Comparison of ENCODE assay signal across 20 cellular contexts in genomic region chr14:55650992-55651391, GRCh38.
"Had no signal": no experiment of that assay in that cellular context is flagged by ENCODE, and none has a peak within 500 bp of the region (broad histone marks: within the 10 kb centered on the region; RNA-seq: fewer than 3 reads in every experiment).

No MANE protein-coding gene starts in this region.

- H3K4me1 Mint-ChIP-seq: neural crest cell had no signal

- H3K27me3 ChIP-seq: dorsolateral prefrontal cortex, heart right ventricle, right atrium auricular region, sigmoid colon, suprapubic skin, thyroid gland had no signal

- H3K9me3 Mint-ChIP-seq: natural killer cell, neural crest cell, type B pancreatic cell had no signal

- DNase-seq: cortex of kidney; dorsolateral prefrontal cortex; effector CD8-positive, alpha-beta T cell; heart right ventricle; hypothalamus; kidney glomerular epithelial cell; mucosa of descending colon; natural killer cell; posterior cingulate gyrus; sigmoid colon; stimulated activated CD4-positive, alpha-beta T cell treated with anti-CD3 and anti-CD28 coated beads, Interleukin-2, amount 100 ng/mL, for 24 hours; stimulated activated CD4-positive, alpha-beta T cell treated with anti-CD3 and anti-CD28 coated beads, Interleukin-4, amount 100 ng/mL, for 4 hours; stimulated activated naive CD4-positive, alpha-beta T cell; thyroid gland had no signal

- H3K4me1 ChIP-seq: right atrium auricular region, sigmoid colon, suprapubic skin, thyroid gland had no signal

- ATAC-seq: esophagus mucosa, heart right ventricle, mucosa of descending colon, natural killer cell had no signal

- H3K4me3 ChIP-seq: dorsolateral prefrontal cortex, heart right ventricle, mucosa of descending colon, right atrium auricular region, sigmoid colon, skin epidermis, suprapubic skin, thyroid gland had no signal

- H3K9me3 ChIP-seq: heart right ventricle, mucosa of descending colon, right atrium auricular region, sigmoid colon, suprapubic skin, thyroid gland had no signal

- H3K27ac Mint-ChIP-seq: type B pancreatic cell had no signal

- H3K27me3 Mint-ChIP-seq: type B pancreatic cell had no signal

- H3K4me3 Mint-ChIP-seq: natural killer cell, neural crest cell, type B pancreatic cell had no signal

- H3K27ac ChIP-seq: dorsolateral prefrontal cortex, heart right ventricle, right atrium auricular region, sigmoid colon, skin epidermis, suprapubic skin, thyroid gland had no signal
